Comparison of ENCODE assay signal across 8 cellular contexts in genomic region chr15:82749951-82750830, GRCh38. TPM values are rescaled to one million over a fixed set of nuclear protein-coding genes. Genes with fewer than 3 reads are reported as not detected.
DNase-seq lines count a peak whose midpoint lies in the region; ATAC-seq and TF ChIP-seq lines count a peak whose summit lies in the region.

No MANE protein-coding gene starts in this region.

- peaks cover 5% of the 10 kb centered on the region for H3K79me2 ChIP-seq in parathyroid adenoma

- DNase-seq in NCI-H1417 treated with DMSO at 0.1 percent for 48 hours (lab: John Stamatoyannopoulos, UW) (peak; percentile 79), SW 1271 (lab: John Stamatoyannopoulos, UW) (peak; percentile 95 to 98), adipocyte (ENCODE audit: low read depth) (peak; percentile 98), cardiac muscle cell (ENCODE audit: low read depth in 1 of 2, low spot score in 1 of 2) (peak; percentile 95 to 97), tibial nerve (ENCODE audit: low spot score in 2 of 2) (peak; percentile 73 to 88)

- no peak for TF ChIP-seq CTCF in GM12875 (IDR thresholded peaks at IDR 0.05; ENCODE audit: borderline replicate concordance, insufficient read depth, low read depth, low read length)
- TF ChIP-seq CTCF in cardiac muscle cell (IDR thresholded peaks at IDR 0.05; ENCODE audit: low read depth, low read length) = no peak
- no peak for TF ChIP-seq CTCF in parathyroid adenoma (IDR thresholded peaks at IDR 0.05)
- no peak for TF ChIP-seq CTCF in tibial nerve (IDR thresholded peaks at IDR 0.05)

- peak; percentile 79 to 97 for TF ChIP-seq EP300 in tibial nerve (IDR thresholded peaks at IDR 0.05)

- H3K4me3 ChIP-seq in GM12875 (ENCODE audit: low read depth, low read length) (peak overlapping the region; percentile 63), adipocyte (ENCODE audit: low read length) (peak overlapping the region; percentile 98), cardiac muscle cell (peak overlapping the region; percentile 72), parathyroid adenoma (ENCODE audit: low read depth, low read length) (peak overlapping the region; percentile 79), tibial nerve (peak overlapping the region; percentile 60 to 78 (median 70))

- H3K27me3 ChIP-seq in adipocyte (replicated peaks; ENCODE audit: control insufficient read depth, insufficient read depth, low read length) = no peaks in the 10 kb centered on the region
- H3K27me3 ChIP-seq in cardiac muscle cell = no peaks in the 10 kb centered on the region
- H3K27me3 ChIP-seq in parathyroid adenoma (ENCODE audit: control insufficient read depth, insufficient read depth, low read length) = no peaks in the 10 kb centered on the region
- no peaks in the 10 kb centered on the region for H3K27me3 ChIP-seq in tibial nerve

- no peaks in the 10 kb centered on the region for H3K9me3 ChIP-seq in adipocyte (ENCODE audit: control insufficient read depth, low read length)
- H3K9me3 ChIP-seq in cardiac muscle cell (ENCODE audit: low read depth) = no peaks in the 10 kb centered on the region
- H3K9me3 ChIP-seq in parathyroid adenoma (ENCODE audit: control insufficient read depth, low read length) = no peaks in the 10 kb centered on the region
- no peaks in the 10 kb centered on the region for H3K9me3 ChIP-seq in tibial nerve

- H3K27ac ChIP-seq in cardiac muscle cell (peak overlapping the region; percentile 89), parathyroid adenoma (peak overlapping the region; percentile 90), tibial nerve (peak overlapping the region; percentile 10 to 94 (median 83))

- peak overlapping the region; percentile 86 for H2AFZ ChIP-seq in parathyroid adenoma

- peak overlapping the region; percentile 95 for H3K4me2 ChIP-seq in parathyroid adenoma (ENCODE audit: low read length)

- WGBS in tibial nerve, 2 donors = 1% methylated on average over 46 to 47 of the region's 47 CpGs

- peak; percentile 93 for ATAC-seq in HG02763 (IDR thresholded peaks at IDR 0.05; ENCODE audit: unreplicated experiment)

- H3K4me1 ChIP-seq in adipocyte (ENCODE audit: control insufficient read depth, insufficient read depth, low read length) (peaks cover 24% of the 10 kb centered on the region), cardiac muscle cell (ENCODE audit: low read depth) (peaks cover 9% of the 10 kb centered on the region), parathyroid adenoma (no peaks in the 10 kb centered on the region), tibial nerve (peaks cover 0 to 37% (median 12%) of the 10 kb centered on the region in 4 donors)

- H3K9ac ChIP-seq in adipocyte (ENCODE audit: low read length) (peak overlapping the region; percentile 97), parathyroid adenoma (no peak overlapping the region)

- peak; percentile 67 to 73 for TF ChIP-seq POLR2A in tibial nerve (IDR thresholded peaks at IDR 0.05)

- H3K36me3 ChIP-seq in adipocyte (ENCODE audit: control insufficient read depth, insufficient read depth, low read length, severe bottlenecking) = peaks cover 23% of the 10 kb centered on the region
- peaks cover 8% of the 10 kb centered on the region for H3K36me3 ChIP-seq in cardiac muscle cell
- no peaks in the 10 kb centered on the region for H3K36me3 ChIP-seq in parathyroid adenoma (ENCODE audit: control insufficient read depth, insufficient read depth, low read length)
- peaks cover 0 to 26% (median 0%) of the 10 kb centered on the region in 3 donors for H3K36me3 ChIP-seq in tibial nerve

RNA-seq across cellular contexts. Expression of gene AP3B2, which starts 40.5 kb away (rescaled TPM):
- total RNA-seq in cardiac muscle cell (3.0 TPM in 2 replicates), tibial nerve (10 to 100 TPM in 1 of 4 donors, 1 to 10 TPM in 1, under 1 TPM in 2; 0.59 to 14.2 (median 1.1) TPM)
- polyA plus RNA-seq in cardiac muscle cell = 1.4 and 4.8 TPM in 2 replicates

RNA-seq across cellular contexts. Expression of gene FSD2, which starts 55.7 kb away (rescaled TPM):
- total RNA-seq in cardiac muscle cell (17.3 and 44.9 TPM in 2 replicates), tibial nerve (under 1 TPM in 1 of 4 donors, not detected in 3; 0.20 TPM)
- polyA plus RNA-seq in cardiac muscle cell = 14.9 and 45.6 TPM in 2 replicates

RNA-seq across cellular contexts. Expression of gene WHAMM, which starts 59.2 kb away (rescaled TPM):
- total RNA-seq in cardiac muscle cell = 5.7 and 7.6 TPM in 2 replicates
- polyA plus RNA-seq in cardiac muscle cell = 3.6 and 5.1 TPM in 2 replicates
- 10 to 100 TPM; 11.8 to 17.4 (median 13.0) TPM for total RNA-seq in tibial nerve

Comparison
In these comparisons a context has a peak if more than half of its experiments do, and no peak if none do; other contexts are left out.
1. Peak in every context shown above with its lines: DNase-seq, ATAC-seq, H3K4me3 ChIP-seq and H3K27ac ChIP-seq.
2. RNA of gene FSD2, which starts 55.7 kb away (total RNA-seq): 17.3 to 44.9 TPM in cardiac muscle cell; 0.20 TPM in tibial nerve; every median in the first group is over 10 times any median in the second.